In the genomic region with DNA sequence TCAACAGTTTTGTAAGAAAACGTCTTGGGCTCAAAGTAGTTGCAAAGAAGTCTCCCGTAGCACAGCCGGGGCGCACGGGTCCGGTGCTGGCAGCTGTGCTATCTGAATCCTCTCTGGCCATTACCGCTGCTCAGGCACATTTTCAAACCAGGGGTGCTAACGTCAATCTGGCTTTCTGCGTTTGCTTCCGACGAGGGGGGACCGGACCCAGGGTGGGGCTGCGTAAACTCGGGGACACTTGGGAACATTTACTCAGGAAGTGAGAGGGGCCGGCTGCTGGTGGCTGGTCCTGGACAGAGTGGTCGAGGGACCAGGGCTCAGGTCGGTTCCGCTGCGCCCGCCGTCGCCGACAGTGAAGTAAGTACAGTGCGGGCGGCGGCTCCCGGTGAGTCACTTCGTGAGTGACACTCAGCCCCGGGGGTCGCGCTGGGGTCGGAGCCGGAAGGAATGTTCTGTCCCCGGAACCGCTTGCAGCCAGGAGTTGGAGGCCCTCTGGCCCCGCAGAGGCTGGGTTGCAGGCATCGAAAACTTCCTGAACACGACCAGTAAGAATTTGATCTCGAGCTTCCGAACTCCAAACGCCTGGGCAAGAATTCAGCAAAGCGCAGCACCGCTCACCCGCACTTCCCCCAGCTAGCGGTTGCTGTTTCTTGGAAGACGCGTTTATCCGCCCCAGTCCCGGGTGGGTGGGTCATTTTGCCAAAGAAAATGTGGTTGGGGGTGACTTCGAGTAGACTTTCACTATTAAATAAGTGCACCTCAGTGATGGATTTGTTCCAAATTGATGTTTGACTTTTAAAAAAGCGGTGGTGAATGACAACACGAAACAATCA, we compare ENCODE assay signal across 8 cellular contexts. TPM values are rescaled to one million over a fixed set of nuclear protein-coding genes. Genes with fewer than 3 reads are reported as not detected.
A peak's percentile ranks its signal among the peaks of the same experiment; 100 is the strongest.
DNase-seq lines count a peak whose midpoint lies in the region; ATAC-seq and TF ChIP-seq lines count a peak whose summit lies in the region.

No MANE protein-coding gene starts in this region.

- peak overlapping the region; percentile 60 to 66 (median 63) for H3K4me3 ChIP-seq in esophagus muscularis mucosa
- peak overlapping the region; percentile 51 to 72 for H3K4me3 ChIP-seq in neuronal stem cell (ENCODE audit: low read length in 2 of 2)

- peaks cover 56 to 81% (median 74%) of the 10 kb centered on the region in 4 donors for H3K4me1 ChIP-seq in esophagus muscularis mucosa
- peaks cover 9 to 11% of the 10 kb centered on the region in 2 donors for H3K4me1 ChIP-seq in neuronal stem cell (ENCODE audit: control insufficient read depth in 2 of 2, insufficient read depth in 1 of 2, low read depth in 1 of 2, low read length in 2 of 2)

- intact Hi-C loops in esophagus muscularis mucosa (cut with DNase I), result loop anchor here (5.0 to 10.0 kb wide), 2 partner anchors 222 to 635 kb away; no protein-coding TSS in a partner anchor

- H4K8ac ChIP-seq in neuronal stem cell (ENCODE audit: low read depth, low read length), result no peak overlapping the region

- peak overlapping the region; percentile 38 for H2BK15ac ChIP-seq in neuronal stem cell (ENCODE audit: low read length)

- H3K4me3 Mint-ChIP-seq in HFFc6, result peak overlapping the region; percentile 95
- H3K4me3 Mint-ChIP-seq in activated CD8-positive, alpha-beta T cell treated with anti-CD3 and anti-CD28 coated beads, Interleukin-2, amount 10 ng/mL, durations not matched to agents 7 days and 5 days, result peak overlapping the region; percentile 94

- no peak overlapping the region for H2BK5ac ChIP-seq in neuronal stem cell (ENCODE audit: low read length)

- peak overlapping the region; percentile 87 for H2AFZ ChIP-seq in neuronal stem cell (ENCODE audit: low read length)

- peak overlapping the region; percentile 28 for H3K23ac ChIP-seq in neuronal stem cell (ENCODE audit: low read depth, low read length, poor library complexity)

- H3K9me3 ChIP-seq in esophagus muscularis mucosa (no peaks in the 10 kb centered on the region), neuronal stem cell (replicated peaks in 1 of 2; ENCODE audit: control insufficient read depth in 2 of 2, insufficient read depth in 1 of 2, low read depth in 1 of 2, low read length in 2 of 2) (peaks cover 0 to 25% of the 10 kb centered on the region in 2 donors)

- no peaks in the 10 kb centered on the region for H3K9me3 Mint-ChIP-seq in HFFc6
- no peaks in the 10 kb centered on the region for H3K9me3 Mint-ChIP-seq in activated CD8-positive, alpha-beta T cell treated with anti-CD3 and anti-CD28 coated beads, Interleukin-2, amount 10 ng/mL, durations not matched to agents 7 days and 5 days (ENCODE audit: insufficient read depth)

- 5% methylated on average over 25 of the region's 52 CpGs for WGBS in esophagus muscularis mucosa
- WGBS in neuronal stem cell (ENCODE audit: extremely low coverage in 2 of 2, insufficient read length in 2 of 2, insufficient replicate concordance in 1 of 2), 2 donors, result no CpG with 5 or more reads among the region's 52 CpGs

- no peak overlapping the region for H4K91ac ChIP-seq in neuronal stem cell (ENCODE audit: low read depth, low read length, poor library complexity)

- ATAC-seq in activated CD8-positive, alpha-beta T cell treated with anti-CD3 and anti-CD28 coated beads, Interleukin-2, amount 10 ng/mL, durations not matched to agents 7 days and 5 days, result no peak
- ATAC-seq in GM21528 (IDR thresholded peaks at IDR 0.05; ENCODE audit: low FRiP score, unreplicated experiment), result no peak

- DNase-seq in HFFc6 (no peak), esophagus muscularis mucosa (ENCODE audit: extremely low spot score) (peak; percentile 93), neuronal stem cell (ENCODE audit: low spot score) (no peak), DMS153 treated with DMSO at 0.1 percent for 48 hours (lab: John Stamatoyannopoulos, UW; ENCODE audit: unreplicated experiment) (no peak), UCSD-AML1 (lab: John Stamatoyannopoulos, UW; ENCODE audit: unreplicated experiment) (no peak), NK-92 (lab: John Stamatoyannopoulos, UW; ENCODE audit: unreplicated experiment) (no peak)
- peak; percentile 51 for DNase-seq in activated CD8-positive, alpha-beta T cell treated with anti-CD3 and anti-CD28 coated beads, Interleukin-2, amount 10 ng/mL, durations not matched to agents 7 days and 5 days

- H3K27me3 ChIP-seq in esophagus muscularis mucosa (peaks cover 0 to 100% (median 70%) of the 10 kb centered on the region in 4 donors), neuronal stem cell (ENCODE audit: control insufficient read depth in 3 of 3, insufficient read depth in 3 of 3, low read depth in 1 of 3, low read length in 3 of 3) (peaks cover 2 to 45% (median 29%) of the 10 kb centered on the region in 3 experiments)

- peak overlapping the region; percentile 44 to 82 (median 66) for H3K27ac ChIP-seq in esophagus muscularis mucosa (replicated peaks in 1 of 4)
- no peak overlapping the region for H3K27ac ChIP-seq in neuronal stem cell (replicated peaks; ENCODE audit: low read length)

- H3K14ac ChIP-seq in neuronal stem cell (ENCODE audit: low read length), result no peak overlapping the region

- H3K9ac ChIP-seq in neuronal stem cell (ENCODE audit: low read depth, low read length, poor library complexity), result peak overlapping the region; percentile 38

- H3K27ac Mint-ChIP-seq in HFFc6, result peak overlapping the region; percentile 91
- peak overlapping the region; percentile 70 for H3K27ac Mint-ChIP-seq in activated CD8-positive, alpha-beta T cell treated with anti-CD3 and anti-CD28 coated beads, Interleukin-2, amount 10 ng/mL, durations not matched to agents 7 days and 5 days

- H3K36me3 Mint-ChIP-seq in HFFc6 (ENCODE audit: low read depth), result peaks cover 10% of the 10 kb centered on the region
- H3K36me3 Mint-ChIP-seq in activated CD8-positive, alpha-beta T cell treated with anti-CD3 and anti-CD28 coated beads, Interleukin-2, amount 10 ng/mL, durations not matched to agents 7 days and 5 days (ENCODE audit: low read depth), result peaks cover 7% of the 10 kb centered on the region

- peak overlapping the region; percentile 61 for H3K18ac ChIP-seq in neuronal stem cell (ENCODE audit: low read length)

- H2BK120ac ChIP-seq in neuronal stem cell (ENCODE audit: low read depth, low read length), result peak overlapping the region; percentile 83

- H3K4me1 Mint-ChIP-seq in HFFc6 (ENCODE audit: low read depth), result peaks cover 48% of the 10 kb centered on the region
- peaks cover 60% of the 10 kb centered on the region for H3K4me1 Mint-ChIP-seq in activated CD8-positive, alpha-beta T cell treated with anti-CD3 and anti-CD28 coated beads, Interleukin-2, amount 10 ng/mL, durations not matched to agents 7 days and 5 days (ENCODE audit: low read depth)

- CTCF ChIA-PET in activated CD8-positive, alpha-beta T cell treated with anti-CD3 and anti-CD28 coated beads, Interleukin-2, amount 10 ng/mL, durations not matched to agents 7 days and 5 days (lab: Charles Lee), result interaction anchor here (1.1 to 3.3 kb wide), 3 partner anchors 88 to 96 kb away, joined by 3 to 13 read pairs (median 5); no protein-coding TSS in a partner anchor

- TF ChIP-seq CTCF in HFFc6 (IDR thresholded peaks at IDR 0.05) (no peak), esophagus muscularis mucosa (IDR thresholded peaks at IDR 0.05) (no peak)

- H2AK5ac ChIP-seq in neuronal stem cell (ENCODE audit: low read depth, low read length), result no peak overlapping the region

- no peak for TF ChIP-seq EP300 in esophagus muscularis mucosa (IDR thresholded peaks at IDR 0.05)

- TF ChIP-seq POLR2A in esophagus muscularis mucosa (IDR thresholded peaks at IDR 0.05; ENCODE audit: low read depth), result no peak

- H2BK12ac ChIP-seq in neuronal stem cell (ENCODE audit: low read length), result no peak overlapping the region

- H3K79me1 ChIP-seq in neuronal stem cell (ENCODE audit: low read depth, low read length), result peaks cover 15% of the 10 kb centered on the region

- H3K4me2 ChIP-seq in neuronal stem cell (ENCODE audit: insufficient read depth, low read length, poor library complexity, severe bottlenecking), result peak overlapping the region; percentile 94

- no peak overlapping the region for H3K4ac ChIP-seq in neuronal stem cell (ENCODE audit: low read length)

- H3K36me3 ChIP-seq in esophagus muscularis mucosa (no peaks in the 10 kb centered on the region), neuronal stem cell (replicated peaks in 1 of 2; ENCODE audit: control insufficient read depth in 2 of 2, insufficient read depth in 2 of 2, low read length in 2 of 2) (peaks cover 0 to 17% of the 10 kb centered on the region in 2 donors)

- POLR2A ChIA-PET in activated CD8-positive, alpha-beta T cell treated with anti-CD3 and anti-CD28 coated beads, Interleukin-2, amount 10 ng/mL, durations not matched to agents 7 days and 5 days (lab: Charles Lee), result interaction anchor here (4.2 kb wide), 1 partner anchor 101 kb away, joined by 64 read pairs; no protein-coding TSS in a partner anchor

- H3K27me3 Mint-ChIP-seq in HFFc6 (ENCODE audit: insufficient read depth), result peaks cover 13% of the 10 kb centered on the region
- peaks cover 42% of the 10 kb centered on the region for H3K27me3 Mint-ChIP-seq in activated CD8-positive, alpha-beta T cell treated with anti-CD3 and anti-CD28 coated beads, Interleukin-2, amount 10 ng/mL, durations not matched to agents 7 days and 5 days (ENCODE audit: low read depth)

RNA-seq across cellular contexts. Expression of gene HS3ST3B1, which starts 1.4 kb away (rescaled TPM):
- 10 to 100 TPM; 18.3 to 24.6 (median 22.3) TPM for total RNA-seq in HFFc6 (2021; fragmentation: NEBNext Ultra II Directional; extraction: Animal tissue kit (Norgen Biotek cat#: 25700))
- 10 to 100 TPM in 1 of 2 experiments, 1 to 10 TPM in 1; 9.9 to 10.3 TPM for total RNA-seq in activated CD8-positive, alpha-beta T cell treated with anti-CD3 and anti-CD28 coated beads, Interleukin-2, amount 10 ng/mL, durations not matched to agents 7 days and 5 days
- total RNA-seq in esophagus muscularis mucosa, result 1 to 10 TPM; 2.5 to 5.5 (median 3.3) TPM
- polyA plus RNA-seq in neuronal stem cell (2013, experiment 1 of 2), result 17.6 TPM
- polyA plus RNA-seq in neuronal stem cell (2013, experiment 2 of 2), result 18.0 TPM

Comparison
In these comparisons a context has a peak if more than half of its experiments do, and no peak if none do; other contexts are left out.
1. DNase-seq: peak in activated CD8-positive, alpha-beta T cell treated with anti-CD3 and anti-CD28 coated beads, Interleukin-2, amount 10 ng/mL, durations not matched to agents 7 days and 5 days (single experiment) and esophagus muscularis mucosa (single experiment); none in HFFc6 (single experiment), neuronal stem cell (single experiment), DMS153 treated with DMSO at 0.1 percent for 48 hours (single experiment), UCSD-AML1 (single experiment) and NK-92 (single experiment).